8 cellular contexts compared by ENCODE assay signal in genomic region chr3:168096210-168096795, GRCh38. TPM values are rescaled to one million over a fixed set of nuclear protein-coding genes. Genes with fewer than 3 reads are reported as not detected.
A peak's percentile ranks its signal among the peaks of the same experiment; 100 is the strongest.
DNase-seq lines count a peak whose midpoint lies in the region; ATAC-seq and TF ChIP-seq lines count a peak whose summit lies in the region.

No MANE protein-coding gene starts in this region.

- intact Hi-C loops in left lung (cut with DNase I): no loop called here

- no peaks in the 10 kb centered on the region for H3K36me3 ChIP-seq in left lung

- H3K27me3 ChIP-seq in AG04450 (ENCODE audit: control insufficient read depth, insufficient read depth, low read length) (no peaks in the 10 kb centered on the region), left lung (no peaks in the 10 kb centered on the region)

- in situ Hi-C loops in GM13976 (cut with MboI; ENCODE audit: low sequenced_read_pairs, unreplicated experiment): no loop called here

- peak; percentile 14; the same call in 1 of the 2 replicates for TF ChIP-seq CTCF in AG04450 (IDR thresholded peaks at IDR 0.05; ENCODE audit: low read depth, low read length)
- TF ChIP-seq CTCF in GM13976 (IDR thresholded peaks at IDR 0.05; ENCODE audit: borderline replicate concordance, control extremely low read depth, extremely low read depth, insufficient read depth, missing control alignments): no peak
- TF ChIP-seq CTCF in left lung (IDR thresholded peaks at IDR 0.05): no peak

- H3K4me3 ChIP-seq in AG04450 (ENCODE audit: low read depth, low read length) (peak overlapping the region; percentile 88), left lung (peak overlapping the region; percentile 78 to 80)

- H3K4me1 ChIP-seq in left lung: peaks cover 4 to 35% of the 10 kb centered on the region in 2 donors

- CTCF ChIA-PET in AG04450 (lab: Charles Lee): interaction anchor here (0.6 to 1.5 kb wide), 5 partner anchors 9 to 55 kb away, joined by 3 to 5 read pairs (median 4); no protein-coding TSS in a partner anchor

- DNase-seq in AG04450 (ENCODE audit: low read depth, low spot score) (peak; percentile 69), GM13976 (ENCODE audit: low spot score) (peak; percentile 47), NCI-H1417 treated with DMSO at 0.1 percent for 48 hours (lab: John Stamatoyannopoulos, UW) (peak; percentile 90), SKM-1 (lab: John Stamatoyannopoulos, UW; ENCODE audit: unreplicated experiment) (peak; percentile 87), dermis microvascular lymphatic vessel endothelial cell (ENCODE audit: low read depth in 2 of 2) (peak; percentile 81 to 93), left lung (peak; percentile 60 to 69)
- DNase-seq in stimulated activated naive CD8-positive, alpha-beta T cell treated with anti-CD3 and anti-CD28 coated beads, Interleukin-15, Interleukin-2, amounts not matched to agents 100 U/mL and 50 U/mL, for 24 hours: peak; percentile 35

- POLR2A ChIA-PET in AG04450 (lab: Yijun Ruan, JAX): interaction anchor here (0.6 to 0.8 kb wide), 4 partner anchors 14 to 1074 kb away, joined by 3 to 7 read pairs (median 4); no protein-coding TSS in a partner anchor

- H3K27ac ChIP-seq in AG04450 (ENCODE audit: low read depth, low read length) (peak overlapping the region; percentile 77), left lung (peak overlapping the region; percentile 93 to 97)

- ATAC-seq in HG02884 (IDR thresholded peaks at IDR 0.05; ENCODE audit: unreplicated experiment): peak; percentile 4
- peak; percentile 50 for ATAC-seq in left lung
- no peak for ATAC-seq in stimulated activated naive CD8-positive, alpha-beta T cell treated with anti-CD3 and anti-CD28 coated beads, Interleukin-15, Interleukin-2, amounts not matched to agents 100 U/mL and 50 U/mL, for 24 hours

- no peaks in the 10 kb centered on the region for H3K9me3 ChIP-seq in AG04450 (ENCODE audit: control insufficient read depth, insufficient read depth, low read length)
- no peaks in the 10 kb centered on the region for H3K9me3 ChIP-seq in left lung

RNA-seq across cellular contexts. Expression of gene GOLIM4, which starts 0.6 kb away (rescaled TPM):
- polyA plus RNA-seq in AG04450 (2011; rRNA removed): 27.9 and 34.4 TPM in 2 replicates
- 38.2 and 42.2 TPM in 2 replicates for polyA minus RNA-seq in AG04450 (2011; rRNA and poly(A)+ RNA removed)
- total RNA-seq in dermis microvascular lymphatic vessel endothelial cell (20.6 and 21.8 TPM in 2 replicates), left lung (10 to 100 TPM; 40.6 to 41.3 TPM)

Comparison
In these comparisons a context has a peak if more than half of its experiments do, and no peak if none do; other contexts are left out.
1. DNase-seq: peak in every context shown above with its lines; median percentile 90 in NCI-H1417 treated with DMSO at 0.1 percent for 48 hours; 87 in SKM-1; 87 in dermis microvascular lymphatic vessel endothelial cell; 69 in AG04450; 64 in left lung; 47 in GM13976; 35 in stimulated activated naive CD8-positive, alpha-beta T cell treated with anti-CD3 and anti-CD28 coated beads, Interleukin-15, Interleukin-2, amounts not matched to agents 100 U/mL and 50 U/mL, for 24 hours.